1 cellular context compared by ENCODE assay signal in the genomic region with DNA sequence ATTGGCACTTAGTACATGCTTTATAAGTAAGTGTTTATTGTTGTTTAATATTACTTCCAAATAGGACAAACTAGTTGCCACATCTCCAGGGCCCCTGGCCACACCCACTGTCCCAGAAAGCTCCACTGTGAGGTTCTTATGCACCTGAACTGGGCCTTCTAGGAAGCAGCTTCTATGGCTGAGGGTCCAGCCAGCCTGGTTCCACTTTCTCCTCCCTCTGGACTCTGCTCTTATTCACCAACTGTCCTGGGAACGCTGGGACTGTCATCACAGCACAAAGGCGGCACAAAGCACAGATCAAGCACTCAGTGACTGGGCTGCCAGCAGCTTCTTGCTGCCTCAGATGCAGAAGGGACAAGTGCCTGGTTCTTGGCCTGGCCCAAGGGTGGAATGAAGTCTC.
A peak's percentile ranks its signal among the peaks of the same experiment; 100 is the strongest.
TF ChIP-seq lines count a peak whose summit lies in the region.

No MANE protein-coding gene starts in this region.

TF ChIP-seq in HepG2, 621 proteins besides CTCF, POLR2A, EP300 and RAD21:
- TF ChIP-seq ZNF292 (CRISPR knock-in tag; IDR thresholded peaks at IDR 0.05; ENCODE audit: borderline replicate concordance, low read depth), result peak; percentile 42; the same call in 1 of the 2 replicates
- TF ChIP-seq, protein P1, sequence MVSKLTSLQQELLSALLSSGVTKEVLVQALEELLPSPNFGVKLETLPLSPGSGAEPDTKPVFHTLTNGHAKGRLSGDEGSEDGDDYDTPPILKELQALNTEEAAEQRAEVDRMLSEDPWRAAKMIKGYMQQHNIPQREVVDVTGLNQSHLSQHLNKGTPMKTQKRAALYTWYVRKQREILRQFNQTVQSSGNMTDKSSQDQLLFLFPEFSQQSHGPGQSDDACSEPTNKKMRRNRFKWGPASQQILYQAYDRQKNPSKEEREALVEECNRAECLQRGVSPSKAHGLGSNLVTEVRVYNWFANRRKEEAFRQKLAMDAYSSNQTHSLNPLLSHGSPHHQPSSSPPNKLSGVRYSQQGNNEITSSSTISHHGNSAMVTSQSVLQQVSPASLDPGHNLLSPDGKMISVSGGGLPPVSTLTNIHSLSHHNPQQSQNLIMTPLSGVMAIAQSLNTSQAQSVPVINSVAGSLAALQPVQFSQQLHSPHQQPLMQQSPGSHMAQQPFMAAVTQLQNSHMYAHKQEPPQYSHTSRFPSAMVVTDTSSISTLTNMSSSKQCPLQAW (CRISPR knock-in tag; IDR thresholded peaks at IDR 0.05), result 0 out of 2 replicates have a peak, but pooled peaks have one; percentile 25
- peak; percentile 62; the same call in 1 of the 2 replicates for TF ChIP-seq HNF4A (CRISPR knock-in tag; IDR thresholded peaks at IDR 0.05)
- peak; percentile 88 for TF ChIP-seq ZNF574 (CRISPR knock-in tag; IDR thresholded peaks at IDR 0.05)
- TF ChIP-seq SMAD1 (CRISPR knock-in tag; IDR thresholded peaks at IDR 0.05; ENCODE audit: borderline replicate concordance, low read depth), result no peak
- TF ChIP-seq GPBP1L1 (CRISPR knock-in tag; IDR thresholded peaks at IDR 0.05), result no peak
